Comparison of ENCODE assay signal across 15 cellular contexts in the genomic region with DNA sequence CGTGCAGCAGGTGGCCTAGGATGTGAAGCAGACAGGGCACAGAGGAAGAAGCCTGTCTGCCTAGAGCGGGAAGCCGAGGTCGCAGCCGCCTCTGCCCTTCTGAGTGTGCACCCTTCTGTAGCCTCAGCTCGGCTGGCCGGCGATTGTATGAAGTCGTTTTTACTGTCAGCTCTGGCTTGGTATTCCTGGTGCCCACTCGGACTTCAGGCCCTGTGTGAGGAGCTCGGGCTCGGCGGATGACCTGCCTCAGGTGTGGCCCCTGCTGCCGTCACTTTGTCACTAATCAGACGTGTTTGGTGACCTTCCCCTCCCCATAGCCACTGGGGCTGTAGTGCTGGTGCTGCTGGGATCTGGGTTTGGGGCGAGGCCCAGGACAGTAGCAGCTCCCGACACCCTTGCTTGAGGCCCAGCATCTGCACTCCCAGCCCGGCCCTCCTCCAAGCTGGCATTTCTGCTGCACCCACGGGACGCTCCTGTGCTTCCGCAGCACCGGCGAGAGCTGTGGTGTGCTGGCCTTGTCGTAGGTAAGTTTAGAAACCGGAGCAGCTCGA. TPM values are rescaled to one million over a fixed set of nuclear protein-coding genes. Genes with fewer than 3 reads are reported as not detected.
A peak's percentile ranks its signal among the peaks of the same experiment; 100 is the strongest.
DNase-seq lines count a peak whose midpoint lies in the region; ATAC-seq, FAIRE-seq and TF ChIP-seq lines count a peak whose summit lies in the region.
"Had no signal": no experiment of that assay in that cellular context is flagged by ENCODE, and none has a peak within 500 bp of the region (broad histone marks: within the 10 kb centered on the region; RNA-seq: fewer than 3 reads in every experiment).

No MANE protein-coding gene starts in this region.

- WGBS in liver, result 90% methylated on average over 26 of the region's 26 CpGs
- over 99% methylated on average over 15 of the region's 26 CpGs for WGBS in HepG2 (ENCODE audit: low lambda C conversion rate)
- 45 to 59% (median 56%) methylated on average over 19 to 26 of the region's 26 CpGs for WGBS in heart left ventricle, 4 donors
- no CpG with 5 or more reads among the region's 26 CpGs for WGBS in trophoblast cell (ENCODE audit: extremely low coverage, insufficient coverage, insufficient read length)
- 52 to 90% methylated on average over 7 to 14 of the region's 26 CpGs for WGBS in thyroid gland, 2 donors

- TF ChIP-seq CTCF in liver (IDR thresholded peaks at IDR 0.05; ENCODE audit: low read depth, low read length, missing input control) (no peak), HepG2 (CRISPR knock-in tag; IDR thresholded peaks at IDR 0.05) (no peak), heart left ventricle (IDR thresholded peaks at IDR 0.05) (no peak), OCI-LY7 (conservative IDR thresholded peaks at IDR 0.05; ENCODE audit: low read length) (no peak), thyroid gland (IDR thresholded peaks at IDR 0.05) (no peak)

- H4K91ac ChIP-seq in trophoblast cell (ENCODE audit: low read depth, low read length), result peak overlapping the region; percentile 86

- H2AK5ac ChIP-seq in trophoblast cell (ENCODE audit: low read length), result peak overlapping the region; percentile 51

- no peak overlapping the region for H4K12ac ChIP-seq in trophoblast cell (ENCODE audit: low read depth, low read length)

- TF ChIP-seq POLR2A in HepG2 (IDR thresholded peaks at IDR 0.05; ENCODE audit: insufficient read depth in 1 of 2, low read depth in 2 of 2, low read length in 2 of 2) (no peak), heart left ventricle (IDR thresholded peaks at IDR 0.05) (no peak), thyroid gland (IDR thresholded peaks at IDR 0.05) (no peak)

- TF ChIP-seq EP300 in HepG2 (IDR thresholded peaks at IDR 0.05; ENCODE audit: low read depth in 2 of 2, low read length in 2 of 2) (no peak), HepG2 (CRISPR knock-in tag; IDR thresholded peaks at IDR 0.05; ENCODE audit: borderline replicate concordance) (no peak)

- in situ Hi-C loops in HepG2 (cut with HindIII; ENCODE audit: extremely low pct_ligation_motif_present, low pct_unique_long_range_greater_than_20kb), result no loop called here

- H3K9me2 ChIP-seq in OCI-LY7 (ENCODE audit: insufficient read depth, low read length), result no peaks in the 10 kb centered on the region

- no peak for FAIRE-seq in HepG2 (lab: Jason Lieb, UNC)
- FAIRE-seq: A204.1 had no signal

- no peak overlapping the region for H3K9ac ChIP-seq in liver (ENCODE audit: low read depth in 1 of 2, low read length in 2 of 2)
- H3K9ac ChIP-seq in HepG2 (ENCODE audit: insufficient read depth, low read depth, low read length), result no peak overlapping the region
- H3K9ac ChIP-seq in trophoblast cell (ENCODE audit: low read length), result no peak overlapping the region

- H3K4ac ChIP-seq in trophoblast cell (ENCODE audit: low read depth, low read length), result peak overlapping the region; percentile 40

- no peak for ATAC-seq in HepG2
- ATAC-seq in heart left ventricle, result peak in 2 of 4 donors; percentile 1 to 4
- ATAC-seq: activated CD4-positive, alpha-beta T cell treated with anti-CD3 and anti-CD28 coated beads for 36 hours; stimulated activated naive CD8-positive, alpha-beta T cell treated with anti-CD3 and anti-CD28 coated beads, Interleukin-15, Interleukin-2, amounts not matched to agents 100 U/mL and 50 U/mL, for 24 hours; T-cell had no signal

- no peaks in the 10 kb centered on the region for H3K27me3 ChIP-seq in liver (ENCODE audit: control insufficient read depth in 4 of 4, insufficient read depth in 4 of 4, low read length in 3 of 4)
- H3K27me3 ChIP-seq in HepG2 (ENCODE audit: control insufficient read depth in 1 of 2, insufficient read depth in 2 of 2, low read length in 2 of 2), result no peaks in the 10 kb centered on the region
- no peaks in the 10 kb centered on the region for H3K27me3 ChIP-seq in heart left ventricle
- H3K27me3 ChIP-seq in trophoblast cell (ENCODE audit: insufficient read depth, low read length), result no peaks in the 10 kb centered on the region
- no peaks in the 10 kb centered on the region for H3K27me3 ChIP-seq in thyroid gland

- peaks cover 5 to 19% (median 11%) of the 10 kb centered on the region in 4 donors for H3K36me3 ChIP-seq in liver (ENCODE audit: control insufficient read depth in 4 of 4, insufficient read depth in 3 of 4, low read depth in 1 of 4, low read length in 3 of 4)
- H3K36me3 ChIP-seq in HepG2 (replicated peaks in 1 of 2; ENCODE audit: control insufficient read depth in 1 of 2, insufficient read depth in 2 of 2, low read length in 2 of 2), result peaks cover 37 to 84% of the 10 kb centered on the region in 2 experiments
- H3K36me3 ChIP-seq in heart left ventricle, result peaks cover 0 to 44% (median 6%) of the 10 kb centered on the region in 9 donors
- H3K36me3 ChIP-seq in trophoblast cell (ENCODE audit: control insufficient read depth in 1 of 2, insufficient read depth in 2 of 2, low read length in 2 of 2), result peaks cover 25 to 26% of the 10 kb centered on the region in 2 experiments
- H3K36me3 ChIP-seq in OCI-LY7 (ENCODE audit: insufficient read depth, low read length), result peaks cover 91% of the 10 kb centered on the region
- H3K36me3 ChIP-seq in thyroid gland, result peaks cover 0 to 4% of the 10 kb centered on the region in 2 donors

- peak overlapping the region; percentile 64 to 75 for H3K27ac ChIP-seq in liver (ENCODE audit: low read depth in 1 of 2, low read length in 2 of 2)
- no peak overlapping the region for H3K27ac ChIP-seq in HepG2 (ENCODE audit: extremely low read length, insufficient read depth, low read length)
- H3K27ac ChIP-seq in heart left ventricle, result peak overlapping the region; percentile 24 to 86 (median 76)
- peak overlapping the region; percentile 70 for H3K27ac ChIP-seq in trophoblast cell (ENCODE audit: low read depth, low read length)
- no peak overlapping the region for H3K27ac ChIP-seq in OCI-LY7 (ENCODE audit: low read depth, low read length, poor library complexity, severe bottlenecking)
- no peak overlapping the region for H3K27ac ChIP-seq in thyroid gland

- POLR2A ChIA-PET in HepG2 (lab: Yijun Ruan, JAX) (no interaction called here), OCI-LY7 (lab: Charles Lee) (no interaction called here)

- H2BK120ac ChIP-seq in trophoblast cell (ENCODE audit: insufficient read depth, low read length, poor library complexity), result peak overlapping the region; percentile 72

- peaks cover 37% of the 10 kb centered on the region for H3K79me2 ChIP-seq in HepG2 (ENCODE audit: insufficient read depth, low read length)
- H3K79me2 ChIP-seq in trophoblast cell (ENCODE audit: control insufficient read depth, insufficient read depth, low read length, poor library complexity), result peaks cover 21% of the 10 kb centered on the region
- peaks cover 4% of the 10 kb centered on the region; the same call in 1 of the 2 replicates for H3K79me2 ChIP-seq in OCI-LY7 (ENCODE audit: insufficient read depth, low read depth, low read length)

- BruUV-seq in HepG2 (replicated peaks; lab: Mats Ljungman, UMichigan) (no TSS peak), OCI-LY7 (replicated peaks; lab: Mats Ljungman, UMichigan) (no TSS peak)

- peaks cover 43% of the 10 kb centered on the region for H3K79me1 ChIP-seq in trophoblast cell (ENCODE audit: low read length)

- H3K18ac ChIP-seq in trophoblast cell (ENCODE audit: low read length), result peak overlapping the region; percentile 87

- H4K8ac ChIP-seq in trophoblast cell (ENCODE audit: low read depth, low read length), result peak overlapping the region; percentile 30

- peak overlapping the region; percentile 75 for H2BK12ac ChIP-seq in trophoblast cell (ENCODE audit: low read length)

- H3K4me3 ChIP-seq in liver (ENCODE audit: low read depth in 1 of 3, low read length in 3 of 3) (no peak overlapping the region), HepG2 (replicated peaks in 1 of 3; ENCODE audit: insufficient read depth in 1 of 3, low read depth in 2 of 3, low read length in 3 of 3) (no peak overlapping the region), heart left ventricle (peak overlapping the region in 6 of 12 donors; percentile 11 to 30 (median 25)), trophoblast cell (ENCODE audit: low read depth, low read length) (no peak overlapping the region), OCI-LY7 (ENCODE audit: low read depth, low read length, poor library complexity, severe bottlenecking) (no peak overlapping the region), thyroid gland (replicated peaks in 1 of 3) (no peak overlapping the region)
- H3K4me3 ChIP-seq: HAP-1 had no signal

- DNase-seq in HepG2 (ENCODE audit: low spot score), result no peak
- DNase-seq in heart left ventricle, result peak in 2 of 5 donors; percentile 40 to 52
- peak; percentile 43 to 72 for DNase-seq in trophoblast cell
- DNase-seq in OCI-LY7 (ENCODE audit: low spot score), result no peak
- DNase-seq in SW480 (ENCODE audit: low spot score), result no peak
- no peak for DNase-seq in NOMO-1 treated with DMSO at 0.1 percent for 48 hours (lab: John Stamatoyannopoulos, UW; ENCODE audit: unreplicated experiment)
- no peak for DNase-seq in thyroid gland
- DNase-seq: activated CD4-positive, alpha-beta T cell treated with anti-CD3 and anti-CD28 coated beads for 36 hours; activated T-cell treated with anti-CD3 and anti-CD28 coated beads, Interleukin-2, amount 50 U/mL, for 1 hour; Caco-2; stimulated activated naive CD8-positive, alpha-beta T cell treated with anti-CD3 and anti-CD28 coated beads, Interleukin-15, Interleukin-2, amounts not matched to agents 100 U/mL and 50 U/mL, for 24 hours; T-cell had no signal

- no peaks in the 10 kb centered on the region for H3K9me3 ChIP-seq in liver (ENCODE audit: control insufficient read depth in 4 of 4, low read length in 3 of 4)
- no peaks in the 10 kb centered on the region for H3K9me3 ChIP-seq in HepG2 (ENCODE audit: low read length)
- no peaks in the 10 kb centered on the region for H3K9me3 ChIP-seq in heart left ventricle
- peaks cover 4% of the 10 kb centered on the region for H3K9me3 ChIP-seq in trophoblast cell (ENCODE audit: insufficient read depth, low read depth, low read length)
- H3K9me3 ChIP-seq in OCI-LY7 (ENCODE audit: low read length), result no peaks in the 10 kb centered on the region
- no peaks in the 10 kb centered on the region for H3K9me3 ChIP-seq in thyroid gland
- H3K9me3 ChIP-seq: Caco-2, HAP-1 had no signal

- intact Hi-C loops in HepG2 (cut with micrococcal nuclease; ENCODE audit: unreplicated experiment), result no loop called here
- intact Hi-C loops in heart left ventricle (cut with DNase I), result loop anchor here in 3 of 10 donors (2.0 to 10.0 kb wide), 3 partner anchors 114 to 117 kb away; a partner anchor contains a TSS
- intact Hi-C loops in OCI-LY7 (cut with micrococcal nuclease; ENCODE audit: unreplicated experiment), result no loop called here
- intact Hi-C loops in thyroid gland (cut with DNase I), result loop anchor here (10.0 kb wide), 1 partner anchor 117 kb away; a partner anchor contains a TSS

- H2BK5ac ChIP-seq in trophoblast cell (ENCODE audit: low read depth, low read length, poor library complexity), result peak overlapping the region; percentile 74

- no peak overlapping the region for H3K23ac ChIP-seq in trophoblast cell (ENCODE audit: low read length)

- no peak overlapping the region for H3K4me2 ChIP-seq in HepG2 (ENCODE audit: low read depth, low read length)
- no peak overlapping the region for H3K4me2 ChIP-seq in trophoblast cell (ENCODE audit: low read length)
- H3K4me2 ChIP-seq in OCI-LY7 (ENCODE audit: low read length), result no peak overlapping the region

- H3K4me1 ChIP-seq in liver (ENCODE audit: control insufficient read depth in 4 of 4, insufficient read depth in 4 of 4, low read length in 3 of 4) (peaks cover 3 to 18% (median 12%) of the 10 kb centered on the region in 4 donors), HepG2 (ENCODE audit: insufficient read depth, low read length) (no peaks in the 10 kb centered on the region), heart left ventricle (peaks cover 13 to 93% (median 64%) of the 10 kb centered on the region in 12 donors), trophoblast cell (ENCODE audit: control insufficient read depth in 1 of 2, insufficient read depth in 2 of 2, low read length in 2 of 2) (peaks cover 41 to 42% of the 10 kb centered on the region in 2 experiments), OCI-LY7 (ENCODE audit: insufficient read depth, low read length, poor library complexity, severe bottlenecking) (no peaks in the 10 kb centered on the region), thyroid gland (peaks cover 4 to 32% of the 10 kb centered on the region in 2 donors)
- H3K4me1 ChIP-seq: Caco-2, HAP-1 had no signal

- TF ChIP-seq RAD21 in liver (IDR thresholded peaks at IDR 0.05) (no peak), HepG2 (CRISPR knock-in tag; IDR thresholded peaks at IDR 0.05) (no peak)

- H4K20me1 ChIP-seq in HepG2 (ENCODE audit: insufficient read depth, low read length) (peaks cover 12% of the 10 kb centered on the region; the same call in 1 of the 2 replicates), OCI-LY7 (ENCODE audit: insufficient read depth, low read length) (no peaks in the 10 kb centered on the region)

- CTCF ChIA-PET in HepG2 (lab: Yijun Ruan, JAX; ENCODE audit: low intra/inter-chr PET ratio, low total read pairs) (no interaction called here), OCI-LY7 (lab: Charles Lee; ENCODE audit: unreplicated experiment) (no interaction called here)

- H2AFZ ChIP-seq in HepG2 (ENCODE audit: low read length), result no peak overlapping the region
- peak overlapping the region; percentile 9 for H2AFZ ChIP-seq in trophoblast cell (ENCODE audit: insufficient read depth, low read length, poor library complexity)
- no peak overlapping the region for H2AFZ ChIP-seq in OCI-LY7 (ENCODE audit: low read length)

- peak overlapping the region; percentile 79 for H3K14ac ChIP-seq in trophoblast cell (ENCODE audit: low read length)

RNA-seq across cellular contexts. Expression of a gene that starts 18.1 kb away (rescaled TPM):
- 1 to 10 TPM; 7.5 to 7.7 TPM for total RNA-seq in liver
- 10 to 100 TPM; 16.6 to 20.3 TPM for polyA plus RNA-seq in liver
- 47.1 and 51.5 TPM in 2 replicates for total RNA-seq in HepG2 (2016; rRNA removed; fragmentation: Illumina TruSeq; extraction: Trizol)
- 43.4 and 50.9 TPM in 2 replicates for total RNA-seq in HepG2 (2016; cell fraction: cytosol; rRNA removed; fragmentation: Illumina TruSeq; extraction: Trizol; ENCODE audit: low read depth)
- 51.9 and 55.4 TPM in 2 replicates for total RNA-seq in HepG2 (2016; cell fraction: insoluble cytoplasmic fraction; rRNA removed; fragmentation: Illumina TruSeq; extraction: Trizol)
- 31.2 and 37.8 TPM in 2 replicates for total RNA-seq in HepG2 (2016; cell fraction: membrane; rRNA removed; fragmentation: Illumina TruSeq; extraction: Trizol)
- 17.3 and 20.5 TPM in 2 replicates for total RNA-seq in HepG2 (2016; cell fraction: nucleus; rRNA removed; fragmentation: Illumina TruSeq; extraction: Trizol)
- polyA plus RNA-seq in HepG2 (2011; rRNA removed), result 21.0 and 22.6 TPM in 2 replicates
- polyA plus RNA-seq in HepG2 (2011; cell fraction: cytosol; rRNA removed), result 32.4 and 47.0 TPM in 2 replicates
- 22.9 and 26.2 TPM in 2 replicates for polyA plus RNA-seq in HepG2 (2011; cell fraction: nucleus; rRNA removed)
- 22.9 TPM in 2 replicates for polyA plus RNA-seq in HepG2 (2012)
- 43.3 and 45.1 TPM in 2 replicates for polyA plus RNA-seq in HepG2 (2016; cell fraction: cytosol; fragmentation: Illumina TruSeq; extraction: Trizol; ENCODE audit: low read depth)
- polyA plus RNA-seq in HepG2 (2016; cell fraction: insoluble cytoplasmic fraction; fragmentation: Illumina TruSeq; extraction: Trizol; ENCODE audit: low read depth), result 53.9 and 57.5 TPM in 2 replicates
- 27.6 and 29.8 TPM in 2 replicates for polyA plus RNA-seq in HepG2 (2016; cell fraction: membrane; fragmentation: Illumina TruSeq; extraction: Trizol; ENCODE audit: low read depth)
- polyA plus RNA-seq in HepG2 (2016; cell fraction: nucleus; fragmentation: Illumina TruSeq; extraction: Trizol; ENCODE audit: insufficient read depth, low read depth), result 35.4 and 41.4 TPM in 2 replicates
- polyA minus RNA-seq in HepG2 (2011; rRNA and poly(A)+ RNA removed; ENCODE audit: low replicate concordance), result 14.1 and 17.2 TPM in 2 replicates
- polyA minus RNA-seq in HepG2 (2011; cell fraction: cytosol; rRNA and poly(A)+ RNA removed), result 15.8 and 22.1 TPM in 2 replicates
- 5.8 and 8.6 TPM in 2 replicates for polyA minus RNA-seq in HepG2 (2011; cell fraction: nucleus; rRNA and poly(A)+ RNA removed)
- total RNA-seq in heart left ventricle, result 10 to 100 TPM; 38.5 to 53.1 (median 47.1) TPM
- polyA plus RNA-seq in heart left ventricle, result 10 to 100 TPM; 63.8 to 77.8 TPM
- 19.1 and 21.1 TPM in 2 replicates for polyA plus RNA-seq in trophoblast cell (2013)
- total RNA-seq in OCI-LY7 (2014; rRNA removed; shearing (Covaris generic)), result 18.6 and 37.0 TPM in 2 replicates
- total RNA-seq in OCI-LY7 (2022), result 53.3 and 61.6 TPM in 2 replicates
- 10 to 100 TPM in 3 of 4 donors, 1 to 10 TPM in 1; 4.8 to 19.1 (median 11.2) TPM for total RNA-seq in thyroid gland

RNA-seq across cellular contexts. Expression of a gene that starts 37.3 kb away (rescaled TPM):
- total RNA-seq in liver, result 10 to 100 TPM; 33.8 to 50.6 TPM
- polyA plus RNA-seq in liver, result 10 to 100 TPM in 1 of 2 donors, 1 to 10 TPM in 1; 9.6 to 23.6 TPM
- total RNA-seq in HepG2 (2016; rRNA removed; fragmentation: Illumina TruSeq; extraction: Trizol), result 1.6 and 4.2 TPM in 2 replicates
- 0.71 and 0.91 TPM in 2 replicates for total RNA-seq in HepG2 (2016; cell fraction: cytosol; rRNA removed; fragmentation: Illumina TruSeq; extraction: Trizol; ENCODE audit: low read depth)
- 2.3 and 3.5 TPM in 2 replicates for total RNA-seq in HepG2 (2016; cell fraction: insoluble cytoplasmic fraction; rRNA removed; fragmentation: Illumina TruSeq; extraction: Trizol)
- 1.2 and 1.9 TPM in 2 replicates for total RNA-seq in HepG2 (2016; cell fraction: membrane; rRNA removed; fragmentation: Illumina TruSeq; extraction: Trizol)
- total RNA-seq in HepG2 (2016; cell fraction: nucleus; rRNA removed; fragmentation: Illumina TruSeq; extraction: Trizol), result 6.5 and 6.6 TPM in 2 replicates
- 18.0 and 26.4 TPM in 2 replicates for polyA plus RNA-seq in HepG2 (2011; rRNA removed)
- 22.3 and 25.2 TPM in 2 replicates for polyA plus RNA-seq in HepG2 (2011; cell fraction: cytosol; rRNA removed)
- polyA plus RNA-seq in HepG2 (2011; cell fraction: nucleus; rRNA removed), result 63.6 and 64.3 TPM in 2 replicates
- 28.1 and 37.9 TPM in 2 replicates for polyA plus RNA-seq in HepG2 (2012)
- polyA plus RNA-seq in HepG2 (2016; cell fraction: cytosol; fragmentation: Illumina TruSeq; extraction: Trizol; ENCODE audit: low read depth), result 0.53 and 1.0 TPM in 2 replicates
- 2.2 and 2.5 TPM in 2 replicates for polyA plus RNA-seq in HepG2 (2016; cell fraction: insoluble cytoplasmic fraction; fragmentation: Illumina TruSeq; extraction: Trizol; ENCODE audit: low read depth)
- polyA plus RNA-seq in HepG2 (2016; cell fraction: membrane; fragmentation: Illumina TruSeq; extraction: Trizol; ENCODE audit: low read depth), result 1.3 and 1.5 TPM in 2 replicates
- polyA plus RNA-seq in HepG2 (2016; cell fraction: nucleus; fragmentation: Illumina TruSeq; extraction: Trizol; ENCODE audit: insufficient read depth, low read depth), result 5.9 and 7.0 TPM in 2 replicates
- polyA minus RNA-seq in HepG2 (2011; rRNA and poly(A)+ RNA removed; ENCODE audit: low replicate concordance), result 1.4 and 26.8 TPM in 2 replicates
- 11.9 and 12.6 TPM in 2 replicates for polyA minus RNA-seq in HepG2 (2011; cell fraction: cytosol; rRNA and poly(A)+ RNA removed)
- polyA minus RNA-seq in HepG2 (2011; cell fraction: nucleus; rRNA and poly(A)+ RNA removed), result 10.0 and 14.7 TPM in 2 replicates
- 100 to 1,000 TPM in 2 of 9 donors, 10 to 100 TPM in 5, 1 to 10 TPM in 2; 7.4 to 253 (median 27.7) TPM for total RNA-seq in heart left ventricle
- 10 to 100 TPM in 1 of 2 donors, 1 to 10 TPM in 1; 6.1 to 12.3 TPM for polyA plus RNA-seq in heart left ventricle
- 0.03 TPM in 2 replicates for polyA plus RNA-seq in trophoblast cell (2013)
- total RNA-seq in OCI-LY7 (2014; rRNA removed; shearing (Covaris generic)), result 4.2 and 11.6 TPM in 2 replicates
- 60.8 and 78.9 TPM in 2 replicates for total RNA-seq in OCI-LY7 (2022)
- total RNA-seq in thyroid gland, result 10 to 100 TPM; 18.4 to 79.4 (median 27.5) TPM

Comparison
In these comparisons a context has a peak if more than half of its experiments do, and no peak if none do; other contexts are left out.
1. H3K27ac ChIP-seq: peak in liver (2 of 2), heart left ventricle (12 of 12) and trophoblast cell (single experiment); none in HepG2 (single experiment), OCI-LY7 (single experiment) and thyroid gland (0 of 3).
2. DNase-seq: peak in trophoblast cell (2 of 2); none in HepG2 (single experiment), OCI-LY7 (single experiment), SW480 (single experiment), NOMO-1 treated with DMSO at 0.1 percent for 48 hours (single experiment) and thyroid gland (0 of 2).